In genomic region chr10:51700228-51700835, GRCh38 we compare ENCODE assay signal across 7 cellular contexts. TPM values are rescaled to one million over a fixed set of nuclear protein-coding genes. Genes with fewer than 3 reads are reported as not detected.
A peak's percentile ranks its signal among the peaks of the same experiment; 100 is the strongest.
DNase-seq lines count a peak whose midpoint lies in the region; ATAC-seq and TF ChIP-seq lines count a peak whose summit lies in the region.

No MANE protein-coding gene starts in this region.

- no peak for TF ChIP-seq POLR2A in tibial nerve (IDR thresholded peaks at IDR 0.05)

- H3K36me3 ChIP-seq in HAP-1 (replicated peaks) (no peaks in the 10 kb centered on the region), PC-3 (ENCODE audit: low read depth, low read length) (peaks cover 21% of the 10 kb centered on the region), tibial nerve (peaks cover 0 to 9% (median 0%) of the 10 kb centered on the region in 3 donors)

- H3K9me2 ChIP-seq in PC-3 (replicated peaks; ENCODE audit: low read length), result no peaks in the 10 kb centered on the region

- H3K4me1 ChIP-seq in HAP-1 (peaks cover 4% of the 10 kb centered on the region), PC-3 (ENCODE audit: insufficient read depth, low read length) (peaks cover 32% of the 10 kb centered on the region), tibial nerve (peaks cover 0 to 44% (median 25%) of the 10 kb centered on the region in 4 donors)

- in situ Hi-C loops in HAP-1 (cut with MboI; ENCODE audit: low sequenced_read_pairs), result no loop called here

- no peak for TF ChIP-seq CTCF in PC-3 (conservative IDR thresholded peaks at IDR 0.05; ENCODE audit: low read depth, low read length)
- no peak for TF ChIP-seq CTCF in coronary artery (IDR thresholded peaks at IDR 0.05)
- no peak for TF ChIP-seq CTCF in tibial nerve (IDR thresholded peaks at IDR 0.05)

- H3K27ac ChIP-seq in PC-3 (ENCODE audit: low read length) (peak overlapping the region; percentile 78), coronary artery (peak overlapping the region; percentile 87 to 90), tibial nerve (peak overlapping the region; percentile 87 to 97 (median 93))

- H3K27me3 ChIP-seq in HAP-1 (ENCODE audit: low read depth), result 0 out of 2 replicates have a peak, but pooled peaks cover 2% of the 10 kb centered on the region
- no peaks in the 10 kb centered on the region for H3K27me3 ChIP-seq in PC-3 (ENCODE audit: low read length)
- no peaks in the 10 kb centered on the region for H3K27me3 ChIP-seq in tibial nerve

- intact Hi-C loops in PC-3 (cut with micrococcal nuclease), result loop anchor here (10.0 kb wide), 1 partner anchor 514 kb away; no protein-coding TSS in a partner anchor

- DNase-seq in HAP-1 (ENCODE audit: low spot score in 2 of 2) (no peak), PC-3 (peak; percentile 60), coronary artery (ENCODE audit: low spot score) (no peak), memory B cell (ENCODE audit: low spot score in 2 of 2) (no peak), tibial nerve (ENCODE audit: low spot score in 2 of 2) (peak in 1 of 2 donors; percentile 40), RKO (ENCODE audit: low spot score) (no peak), NCI-H2107 treated with DMSO at 0.1 percent for 48 hours (lab: John Stamatoyannopoulos, UW; ENCODE audit: unreplicated experiment) (no peak)

- TF ChIP-seq EP300 in tibial nerve (IDR thresholded peaks at IDR 0.05), result no peak

- peaks cover 13% of the 10 kb centered on the region for H3K36me3 Mint-ChIP-seq in memory B cell

- H3K4me2 ChIP-seq in PC-3 (ENCODE audit: low read length), result peak overlapping the region; percentile 86

- H2AFZ ChIP-seq in PC-3 (ENCODE audit: low read length), result peak overlapping the region; percentile 91

- peak overlapping the region; percentile 100 for H3K27ac Mint-ChIP-seq in memory B cell

- H3K9ac ChIP-seq in PC-3 (ENCODE audit: low read length), result peak overlapping the region; percentile 86

- POLR2A ChIA-PET in PC-3 (lab: Charles Lee; ENCODE audit: unreplicated experiment), result interaction anchor here (0.7 to 0.9 kb wide), 2 partner anchors 625 to 724 kb away, joined by 3 to 6 read pairs; no protein-coding TSS in a partner anchor

- WGBS in tibial nerve, 2 donors, result 16 to 32% methylated on average over 12 of the region's 12 CpGs

- peaks cover 18% of the 10 kb centered on the region for H3K4me1 Mint-ChIP-seq in memory B cell

- H3K27me3 Mint-ChIP-seq in memory B cell, result no peaks in the 10 kb centered on the region

- CTCF ChIA-PET in PC-3 (lab: Charles Lee), result interaction anchor here (0.6 kb wide), 1 partner anchor 128 kb away, joined by 3 read pairs; no protein-coding TSS in a partner anchor

- H3K9me3 ChIP-seq in HAP-1 (peaks cover 3% of the 10 kb centered on the region; the same call in 1 of the 2 replicates), PC-3 (ENCODE audit: low read length) (no peaks in the 10 kb centered on the region), tibial nerve (no peaks in the 10 kb centered on the region)

- ATAC-seq in PC-3 (peak; percentile 17), memory B cell (ENCODE audit: low read depth) (no peak)

- no peaks in the 10 kb centered on the region for H3F3A ChIP-seq in PC-3 (ENCODE audit: low read length, unreplicated experiment)

- no peaks in the 10 kb centered on the region for H3K9me3 Mint-ChIP-seq in memory B cell

- H3K4me3 Mint-ChIP-seq in memory B cell, result peak overlapping the region; percentile 99

- H3K79me2 ChIP-seq in PC-3 (ENCODE audit: low read length), result peaks cover 41% of the 10 kb centered on the region

- BruUV-seq in PC-3 (replicated peaks; lab: Mats Ljungman, UMichigan), result TSS peak; percentile 93

- H3K4me3 ChIP-seq in HAP-1 (peak overlapping the region; percentile 58), PC-3 (ENCODE audit: low read length) (peak overlapping the region; percentile 74), coronary artery (peak overlapping the region; percentile 90), tibial nerve (peak overlapping the region; percentile 60 to 86 (median 75))

- peaks cover 25% of the 10 kb centered on the region; the same call in 1 of the 2 replicates for H4K20me1 ChIP-seq in PC-3 (ENCODE audit: low read length)

RNA-seq across cellular contexts. Expression of gene CSTF2T, which starts 0.9 kb away (rescaled TPM):
- total RNA-seq in PC-3 (2014; rRNA removed) (41.7 and 45.2 TPM in 2 replicates), tibial nerve (10 to 100 TPM; 18.6 to 25.7 (median 20.8) TPM)
